In the genomic region with DNA sequence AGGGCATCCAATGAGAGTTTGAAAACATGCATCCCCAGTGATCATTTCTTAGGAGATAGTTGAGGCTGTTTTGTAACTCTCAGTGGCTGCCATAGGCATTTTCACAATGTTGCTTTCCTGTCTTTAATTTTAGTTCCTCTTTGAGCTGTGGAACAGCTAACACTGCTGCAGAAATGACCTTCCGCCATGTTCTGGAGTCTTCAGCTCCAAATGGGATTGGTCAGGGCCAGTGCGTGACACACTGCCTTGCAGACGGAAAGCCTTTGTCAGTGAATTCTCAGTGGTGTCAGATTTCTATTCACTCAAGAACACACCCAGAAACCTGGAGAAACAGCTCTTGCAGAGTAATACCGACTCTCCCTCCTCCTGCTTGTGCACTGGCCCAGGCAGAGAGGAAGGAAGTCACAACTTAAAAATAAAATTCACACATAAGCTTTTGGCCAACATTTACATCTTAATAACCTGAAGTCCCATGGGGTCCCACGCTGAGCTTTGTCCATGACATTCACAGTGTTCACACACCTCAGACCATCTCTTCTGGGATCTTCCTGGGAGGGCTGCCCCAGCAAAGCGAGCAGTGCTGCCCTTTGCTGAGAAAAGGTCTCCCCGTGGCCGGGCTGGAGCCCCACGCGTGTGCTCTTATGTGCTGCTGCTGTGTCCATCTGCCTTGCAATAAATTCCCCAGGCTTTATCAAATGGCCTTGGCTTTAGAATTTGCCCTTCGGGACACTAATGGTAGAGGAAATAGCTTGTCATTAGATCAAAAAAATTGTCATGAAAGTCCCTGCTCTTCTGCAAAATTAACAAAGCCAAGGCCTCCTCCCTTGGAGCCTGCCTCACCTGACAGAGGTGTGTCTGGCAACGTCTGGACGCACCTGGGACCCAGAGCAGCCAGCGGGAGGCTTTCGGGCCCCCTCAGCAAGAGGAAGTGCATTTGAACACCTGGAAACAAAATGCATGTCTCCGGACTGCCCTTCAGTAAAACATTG, we compare ENCODE assay signal across 8 cellular contexts.
DNase-seq lines count a peak whose midpoint lies in the region; ATAC-seq and TF ChIP-seq lines count a peak whose summit lies in the region.

No MANE protein-coding gene starts in this region.

- peaks cover 3% of the 10 kb centered on the region for H3K36me3 Mint-ChIP-seq in activated T-helper 1 cell treated with anti-CD3 and anti-CD28 coated beads, Interleukin-12 subunit alpha, Interleukin-12 subunit beta, Interleukin-2, Interleukin-4 antibody, amounts not matched to agents 30 ng/mL and 10 ng/mL and 1 ng/mL, durations not matched to agents 14 hours and 24 hours and 36 hours (ENCODE audit: low read depth)
- no peaks in the 10 kb centered on the region for H3K36me3 Mint-ChIP-seq in HFFc6 (ENCODE audit: low read depth)

- H3K4me1 Mint-ChIP-seq in activated T-helper 1 cell treated with anti-CD3 and anti-CD28 coated beads, Interleukin-12 subunit alpha, Interleukin-12 subunit beta, Interleukin-2, Interleukin-4 antibody, amounts not matched to agents 30 ng/mL and 10 ng/mL and 1 ng/mL, durations not matched to agents 14 hours and 24 hours and 36 hours (ENCODE audit: low read depth), result peaks cover 23% of the 10 kb centered on the region
- peaks cover 18% of the 10 kb centered on the region for H3K4me1 Mint-ChIP-seq in HFFc6 (ENCODE audit: low read depth)

- peaks cover 17% of the 10 kb centered on the region for H3K4me1 ChIP-seq in PC-3 (ENCODE audit: insufficient read depth, low read length)
- H3K4me1 ChIP-seq in gastroesophageal sphincter, result peaks cover 0 to 52% (median 5%) of the 10 kb centered on the region in 3 donors

- ATAC-seq in GM19351 (IDR thresholded peaks at IDR 0.05; ENCODE audit: unreplicated experiment) (peak; percentile 80), HG03342 (IDR thresholded peaks at IDR 0.05; ENCODE audit: unreplicated experiment) (peak; percentile 77), PC-3 (peak; percentile 69), gastroesophageal sphincter (peak; percentile 56)

- intact Hi-C loops in PC-3 (cut with micrococcal nuclease), result no loop called here
- intact Hi-C loops in activated T-helper 1 cell treated with anti-CD3 and anti-CD28 coated beads, Interleukin-12 subunit alpha, Interleukin-12 subunit beta, Interleukin-2, Interleukin-4 antibody, amounts not matched to agents 30 ng/mL and 10 ng/mL and 1 ng/mL, durations not matched to agents 14 hours and 24 hours and 36 hours (cut with micrococcal nuclease), result no loop called here

- no peak overlapping the region for H3K4me3 Mint-ChIP-seq in activated T-helper 1 cell treated with anti-CD3 and anti-CD28 coated beads, Interleukin-12 subunit alpha, Interleukin-12 subunit beta, Interleukin-2, Interleukin-4 antibody, amounts not matched to agents 30 ng/mL and 10 ng/mL and 1 ng/mL, durations not matched to agents 14 hours and 24 hours and 36 hours
- H3K4me3 Mint-ChIP-seq in HFFc6, result no peak overlapping the region

- H3K79me2 ChIP-seq in PC-3 (ENCODE audit: low read length), result no peaks in the 10 kb centered on the region

- H3K27ac Mint-ChIP-seq in activated T-helper 1 cell treated with anti-CD3 and anti-CD28 coated beads, Interleukin-12 subunit alpha, Interleukin-12 subunit beta, Interleukin-2, Interleukin-4 antibody, amounts not matched to agents 30 ng/mL and 10 ng/mL and 1 ng/mL, durations not matched to agents 14 hours and 24 hours and 36 hours, result no peak overlapping the region
- no peak overlapping the region for H3K27ac Mint-ChIP-seq in HFFc6

- no peaks in the 10 kb centered on the region for H3K9me3 ChIP-seq in PC-3 (ENCODE audit: low read length)
- no peaks in the 10 kb centered on the region for H3K9me3 ChIP-seq in gastroesophageal sphincter

- POLR2A ChIA-PET in PC-3 (lab: Charles Lee; ENCODE audit: unreplicated experiment), result no interaction called here

- 55 to 62% methylated on average over 4 to 14 of the region's 16 CpGs for WGBS in gastroesophageal sphincter (ENCODE audit: low coverage in 1 of 2), 2 donors

- no TSS peak for BruUV-seq in PC-3 (replicated peaks; lab: Mats Ljungman, UMichigan)

- CTCF ChIA-PET in PC-3 (lab: Charles Lee), result no interaction called here

- DNase-seq in Ammon's horn (ENCODE audit: low spot score) (peak; percentile 49), PC-3 (peak; percentile 68), pons (ENCODE audit: low spot score) (peak; percentile 54), HFFc6 (no peak)
- DNase-seq in activated T-helper 1 cell treated with anti-CD3 and anti-CD28 coated beads, Interleukin-12 subunit alpha, Interleukin-12 subunit beta, Interleukin-2, Interleukin-4 antibody, amounts not matched to agents 30 ng/mL and 10 ng/mL and 1 ng/mL, durations not matched to agents 14 hours and 24 hours and 36 hours (ENCODE audit: low spot score), result no peak

- H3K4me3 ChIP-seq in PC-3 (ENCODE audit: low read length) (no peak overlapping the region), gastroesophageal sphincter (no peak overlapping the region)

- H3K4me2 ChIP-seq in PC-3 (ENCODE audit: low read length), result peak overlapping the region; percentile 66

- TF ChIP-seq CTCF in PC-3 (conservative IDR thresholded peaks at IDR 0.05; ENCODE audit: low read depth, low read length) (no peak), gastroesophageal sphincter (IDR thresholded peaks at IDR 0.05) (no peak), HFFc6 (IDR thresholded peaks at IDR 0.05) (no peak)

- no peak for TF ChIP-seq EP300 in gastroesophageal sphincter (IDR thresholded peaks at IDR 0.05)

- H3F3A ChIP-seq in PC-3 (ENCODE audit: low read length, unreplicated experiment), result no peaks in the 10 kb centered on the region

- H2AFZ ChIP-seq in PC-3 (ENCODE audit: low read length), result peak overlapping the region; percentile 77

- H3K9ac ChIP-seq in PC-3 (ENCODE audit: low read length), result peak overlapping the region; percentile 47

- TF ChIP-seq POLR2A in gastroesophageal sphincter (IDR thresholded peaks at IDR 0.05), result no peak

- no peaks in the 10 kb centered on the region for H3K9me3 Mint-ChIP-seq in activated T-helper 1 cell treated with anti-CD3 and anti-CD28 coated beads, Interleukin-12 subunit alpha, Interleukin-12 subunit beta, Interleukin-2, Interleukin-4 antibody, amounts not matched to agents 30 ng/mL and 10 ng/mL and 1 ng/mL, durations not matched to agents 14 hours and 24 hours and 36 hours
- no peaks in the 10 kb centered on the region for H3K9me3 Mint-ChIP-seq in HFFc6

- H3K27me3 Mint-ChIP-seq in activated T-helper 1 cell treated with anti-CD3 and anti-CD28 coated beads, Interleukin-12 subunit alpha, Interleukin-12 subunit beta, Interleukin-2, Interleukin-4 antibody, amounts not matched to agents 30 ng/mL and 10 ng/mL and 1 ng/mL, durations not matched to agents 14 hours and 24 hours and 36 hours (ENCODE audit: insufficient read depth), result no peaks in the 10 kb centered on the region
- peaks cover 6% of the 10 kb centered on the region for H3K27me3 Mint-ChIP-seq in HFFc6 (ENCODE audit: insufficient read depth)

- peak overlapping the region; percentile 76 for H3K27ac ChIP-seq in PC-3 (ENCODE audit: low read length)
- peak overlapping the region; percentile 32 to 69 (median 55) for H3K27ac ChIP-seq in gastroesophageal sphincter

- H3K27me3 ChIP-seq in PC-3 (ENCODE audit: low read length) (no peaks in the 10 kb centered on the region), gastroesophageal sphincter (no peaks in the 10 kb centered on the region)

- H4K20me1 ChIP-seq in PC-3 (ENCODE audit: low read length), result no peaks in the 10 kb centered on the region

- no peaks in the 10 kb centered on the region for H3K36me3 ChIP-seq in PC-3 (ENCODE audit: low read depth, low read length)
- no peaks in the 10 kb centered on the region for H3K36me3 ChIP-seq in gastroesophageal sphincter

- H3K9me2 ChIP-seq in PC-3 (replicated peaks; ENCODE audit: low read length), result no peaks in the 10 kb centered on the region

Comparison
In these comparisons a context has a peak if more than half of its experiments do, and no peak if none do; other contexts are left out.
1. DNase-seq: peak in Ammon's horn (single experiment), PC-3 (single experiment) and pons (single experiment); none in activated T-helper 1 cell treated with anti-CD3 and anti-CD28 coated beads, Interleukin-12 subunit alpha, Interleukin-12 subunit beta, Interleukin-2, Interleukin-4 antibody, amounts not matched to agents 30 ng/mL and 10 ng/mL and 1 ng/mL, durations not matched to agents 14 hours and 24 hours and 36 hours (single experiment) and HFFc6 (single experiment).
2. Peak in every context shown above with its lines, with median percentiles within 50 percentile points of each other: ATAC-seq.